1 cellular context compared by ENCODE assay signal in the genomic region with DNA sequence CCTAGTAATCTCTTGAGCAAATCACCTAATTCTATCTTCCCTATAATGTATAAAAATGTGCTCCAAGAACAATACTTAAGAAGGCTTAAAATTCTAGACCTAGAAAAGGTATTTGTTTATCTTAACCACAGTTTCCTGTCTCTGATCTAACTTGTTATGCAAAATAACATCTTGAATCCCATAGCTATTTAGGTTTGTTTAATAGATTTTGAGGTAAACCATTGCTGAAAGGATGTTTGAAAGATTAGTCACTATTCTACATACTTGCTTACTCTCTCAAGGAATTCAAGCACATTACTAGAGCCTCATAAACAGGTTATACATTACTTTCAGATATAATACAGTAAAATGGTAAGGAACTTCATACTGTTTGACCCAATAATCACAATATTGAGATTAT.
TF ChIP-seq lines count a peak whose summit lies in the region.

No MANE protein-coding gene starts in this region.

TF ChIP-seq in GM23338, 12 proteins besides CTCF, POLR2A, EP300 and RAD21 (continued from another document):
- TF ChIP-seq ZNF462 (CRISPR knock-in tag; IDR thresholded peaks at IDR 0.05) (no peak), NANOG (IDR thresholded peaks at IDR 0.05; ENCODE audit: borderline replicate concordance) (no peak), STAT1 (IDR thresholded peaks at IDR 0.05; ENCODE audit: unreplicated experiment) (no peak)
- TF ChIP-seq, protein P1, sequence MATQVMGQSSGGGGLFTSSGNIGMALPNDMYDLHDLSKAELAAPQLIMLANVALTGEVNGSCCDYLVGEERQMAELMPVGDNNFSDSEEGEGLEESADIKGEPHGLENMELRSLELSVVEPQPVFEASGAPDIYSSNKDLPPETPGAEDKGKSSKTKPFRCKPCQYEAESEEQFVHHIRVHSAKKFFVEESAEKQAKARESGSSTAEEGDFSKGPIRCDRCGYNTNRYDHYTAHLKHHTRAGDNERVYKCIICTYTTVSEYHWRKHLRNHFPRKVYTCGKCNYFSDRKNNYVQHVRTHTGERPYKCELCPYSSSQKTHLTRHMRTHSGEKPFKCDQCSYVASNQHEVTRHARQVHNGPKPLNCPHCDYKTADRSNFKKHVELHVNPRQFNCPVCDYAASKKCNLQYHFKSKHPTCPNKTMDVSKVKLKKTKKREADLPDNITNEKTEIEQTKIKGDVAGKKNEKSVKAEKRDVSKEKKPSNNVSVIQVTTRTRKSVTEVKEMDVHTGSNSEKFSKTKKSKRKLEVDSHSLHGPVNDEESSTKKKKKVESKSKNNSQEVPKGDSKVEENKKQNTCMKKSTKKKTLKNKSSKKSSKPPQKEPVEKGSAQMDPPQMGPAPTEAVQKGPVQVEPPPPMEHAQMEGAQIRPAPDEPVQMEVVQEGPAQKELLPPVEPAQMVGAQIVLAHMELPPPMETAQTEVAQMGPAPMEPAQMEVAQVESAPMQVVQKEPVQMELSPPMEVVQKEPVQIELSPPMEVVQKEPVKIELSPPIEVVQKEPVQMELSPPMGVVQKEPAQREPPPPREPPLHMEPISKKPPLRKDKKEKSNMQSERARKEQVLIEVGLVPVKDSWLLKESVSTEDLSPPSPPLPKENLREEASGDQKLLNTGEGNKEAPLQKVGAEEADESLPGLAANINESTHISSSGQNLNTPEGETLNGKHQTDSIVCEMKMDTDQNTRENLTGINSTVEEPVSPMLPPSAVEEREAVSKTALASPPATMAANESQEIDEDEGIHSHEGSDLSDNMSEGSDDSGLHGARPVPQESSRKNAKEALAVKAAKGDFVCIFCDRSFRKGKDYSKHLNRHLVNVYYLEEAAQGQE (IDR thresholded peaks at IDR 0.05; ENCODE audit: unreplicated experiment), result no peak
